In the genomic region with DNA sequence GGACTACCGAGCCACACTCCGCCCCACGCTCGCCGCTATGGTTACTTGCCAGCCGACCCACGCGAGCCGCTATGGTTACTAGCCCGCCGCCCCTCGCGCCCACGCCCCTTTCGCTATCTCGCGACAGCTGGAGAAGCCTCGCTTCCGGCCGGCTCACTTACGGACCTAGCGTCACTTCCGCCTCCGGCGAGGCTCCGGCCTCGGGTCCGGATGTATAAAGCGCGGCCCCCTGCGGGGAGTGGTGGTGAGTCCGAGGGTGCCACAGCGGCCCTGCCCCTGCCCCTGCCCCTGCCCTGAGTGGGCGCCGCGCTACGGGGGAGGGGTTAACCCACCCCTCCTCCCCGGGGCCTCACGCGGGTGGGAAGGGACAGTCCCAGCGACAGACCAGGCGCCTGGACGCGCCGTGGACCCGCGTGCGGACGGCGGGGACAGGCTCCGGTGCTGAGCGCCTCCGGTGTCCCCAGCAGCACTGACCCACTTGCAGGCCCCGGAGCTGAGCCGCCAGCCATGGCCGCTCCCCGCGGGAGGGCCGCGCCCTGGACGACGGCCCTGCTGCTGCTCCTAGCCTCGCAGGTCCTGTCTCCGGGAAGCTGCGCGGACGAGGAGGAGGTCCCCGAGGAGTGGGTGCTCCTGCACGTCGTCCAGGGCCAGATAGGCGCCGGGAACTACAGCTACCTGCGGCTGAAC, we compare ENCODE assay signal across 8 cellular contexts. TPM values are rescaled to one million over a fixed set of nuclear protein-coding genes. Genes with fewer than 3 reads are reported as not detected.
DNase-seq lines count a peak whose midpoint lies in the region; ATAC-seq, FAIRE-seq and TF ChIP-seq lines count a peak whose summit lies in the region.

Gene C6orf120 (plus strand): TSS at position 174 of the 687 bp plus-strand sequence. CDS start 334 bp downstream, at position 508.
Gene WDR27 (minus strand): TSS at position 77 of the 687 bp plus-strand sequence. CDS start 13,024 bp downstream, outside the sequence.

- H3K79me2 ChIP-seq in Loucy (ENCODE audit: insufficient read depth, low read length): peaks cover 42% of the 10 kb centered on the region

- peaks cover 11% of the 10 kb centered on the region for H4K20me1 ChIP-seq in Loucy (ENCODE audit: insufficient read depth, low read length, poor library complexity, severe bottlenecking)

- H3K27ac Mint-ChIP-seq in nephron progenitor cell: peak within 1 kb of the TSS; percentile 88
- peak within 1 kb of the TSS; percentile 91 to 95 for H3K27ac Mint-ChIP-seq in stimulated activated naive CD8-positive, alpha-beta T cell treated with anti-CD3 and anti-CD28 coated beads, Interleukin-15, amount 100 ng/mL, for 72 hours

- ATAC-seq in stimulated activated naive CD8-positive, alpha-beta T cell treated with anti-CD3 and anti-CD28 coated beads, Interleukin-15, amount 100 ng/mL, for 72 hours: peak; percentile 95

- peak within 1 kb of the TSS; percentile 95 for H3K4me2 ChIP-seq in Loucy (ENCODE audit: low read depth, low read length, poor library complexity, severe bottlenecking)

- H3K9me2 ChIP-seq in Loucy (replicated peaks; ENCODE audit: low read depth, low read length): no peaks in the 10 kb centered on the region

- no peaks in the 10 kb centered on the region for H3F3A ChIP-seq in Loucy (ENCODE audit: low read depth)

- no peaks in the 10 kb centered on the region for H3K9me3 ChIP-seq in Loucy (ENCODE audit: insufficient read depth, low read depth, low read length)

- H2AFZ ChIP-seq in Loucy (ENCODE audit: low read length): peak within 1 kb of the TSS; percentile 97

- H3K4me1 ChIP-seq in Loucy (ENCODE audit: insufficient read depth, low read length, poor library complexity, severe bottlenecking): peaks cover 40% of the 10 kb centered on the region

- TF ChIP-seq CTCF in Loucy (conservative IDR thresholded peaks at IDR 0.05; ENCODE audit: low read length) (no peak), fibroblast of the aortic adventitia (IDR thresholded peaks at IDR 0.05; ENCODE audit: insufficient read depth, low read length) (no peak), nephron progenitor cell (IDR thresholded peaks at IDR 0.05) (no peak)

- peak within 1 kb of the TSS; percentile 97 for H3K4me3 ChIP-seq in Loucy (ENCODE audit: low read length, poor library complexity, severe bottlenecking)
- peak within 1 kb of the TSS; percentile 95 for H3K4me3 ChIP-seq in fibroblast of the aortic adventitia (ENCODE audit: low read depth, low read length)

- peaks cover 61% of the 10 kb centered on the region for H3K4me1 Mint-ChIP-seq in nephron progenitor cell
- H3K4me1 Mint-ChIP-seq in stimulated activated naive CD8-positive, alpha-beta T cell treated with anti-CD3 and anti-CD28 coated beads, Interleukin-15, amount 100 ng/mL, for 72 hours: peaks cover 63% of the 10 kb centered on the region

- H3K36me3 ChIP-seq in Loucy (ENCODE audit: insufficient read depth, low read length): peaks cover 13% of the 10 kb centered on the region; the same call in 1 of the 2 replicates

- peak within 1 kb of the TSS; percentile 94 for H3K9ac ChIP-seq in Loucy (ENCODE audit: low read depth, low read length, poor library complexity, severe bottlenecking)

- TF ChIP-seq POLR2A in H54 (IDR thresholded peaks at IDR 0.05; ENCODE audit: low read depth, low read length) (peak; percentile 86), Raji (IDR thresholded peaks at IDR 0.05; ENCODE audit: insufficient read depth, low read depth, low read length) (peak; percentile 90)

- no peaks in the 10 kb centered on the region for H3K27me3 ChIP-seq in Loucy (ENCODE audit: insufficient read depth, low read length, poor library complexity, severe bottlenecking)

- peaks cover 16% of the 10 kb centered on the region for H3K9me3 Mint-ChIP-seq in nephron progenitor cell
- no peaks in the 10 kb centered on the region for H3K9me3 Mint-ChIP-seq in stimulated activated naive CD8-positive, alpha-beta T cell treated with anti-CD3 and anti-CD28 coated beads, Interleukin-15, amount 100 ng/mL, for 72 hours

- no peak for FAIRE-seq in H54 (lab: Jason Lieb, UNC)

- H3K27me3 Mint-ChIP-seq in nephron progenitor cell (ENCODE audit: low read depth, poor library complexity): peaks cover 5% of the 10 kb centered on the region
- no peaks in the 10 kb centered on the region for H3K27me3 Mint-ChIP-seq in stimulated activated naive CD8-positive, alpha-beta T cell treated with anti-CD3 and anti-CD28 coated beads, Interleukin-15, amount 100 ng/mL, for 72 hours

- H3K36me3 Mint-ChIP-seq in nephron progenitor cell (ENCODE audit: low read depth): peaks cover 27% of the 10 kb centered on the region

- DNase-seq in ELF-1 (ENCODE audit: low read depth, low spot score) (peak; percentile 96), H54 (ENCODE audit: insufficient read length, low spot score) (peak; percentile 83), fibroblast of the aortic adventitia (ENCODE audit: low read depth) (peak; percentile 94), nephron progenitor cell (peak; percentile 94)
- DNase-seq in activated effector memory CD4-positive, alpha-beta T cell treated with Interleukin-2 at 50 U/mL for 16 hours: peak; percentile 94
- peak; percentile 95 to 97 for DNase-seq in stimulated activated naive CD8-positive, alpha-beta T cell treated with anti-CD3 and anti-CD28 coated beads, Interleukin-15, amount 100 ng/mL, for 72 hours

- H3K4me3 Mint-ChIP-seq in nephron progenitor cell: peak within 1 kb of the TSS; percentile 96
- H3K4me3 Mint-ChIP-seq in stimulated activated naive CD8-positive, alpha-beta T cell treated with anti-CD3 and anti-CD28 coated beads, Interleukin-15, amount 100 ng/mL, for 72 hours: peak within 1 kb of the TSS; percentile 91 to 94

RNA-seq across cellular contexts. Expression of gene C6orf120, which starts in this region (rescaled TPM):
- 47.2 and 57.1 TPM in 2 replicates for total RNA-seq in fibroblast of the aortic adventitia (ENCODE audit: low replicate concordance)

RNA-seq across cellular contexts. Expression of gene WDR27, which starts in this region (rescaled TPM):
- 19.9 and 36.8 TPM in 2 replicates for total RNA-seq in fibroblast of the aortic adventitia (ENCODE audit: low replicate concordance)

Comparison
In these comparisons a context has a peak if more than half of its experiments do, and no peak if none do; other contexts are left out.
1. Peak in every context shown above with its lines: DNase-seq, ATAC-seq and H3K4me3 ChIP-seq.